ENCODE assay signal across 1 cellular context in genomic region chr9:95875305-95876137, GRCh38.
TF ChIP-seq lines count a peak whose summit lies in the region.

Gene ERCC6L2 (plus strand): TSS chr9:95875691. CDS start chr9:95876039, 348 bp downstream.

TF ChIP-seq in WTC11, 78 proteins besides CTCF, POLR2A, EP300 and RAD21 (continued from another document):
- no peak for TF ChIP-seq CDX4 (CRISPR knock-in tag; IDR thresholded peaks at IDR 0.05; ENCODE audit: borderline replicate concordance)
- peak; percentile 67 for TF ChIP-seq NFE2L1 (CRISPR knock-in tag; IDR thresholded peaks at IDR 0.05)
- TF ChIP-seq ZNF532 (CRISPR knock-in tag; IDR thresholded peaks at IDR 0.05; ENCODE audit: borderline replicate concordance) = no peak
- TF ChIP-seq E2F5 (CRISPR knock-in tag; IDR thresholded peaks at IDR 0.05) = no peak
- TF ChIP-seq ZNF219 (CRISPR knock-in tag; IDR thresholded peaks at IDR 0.05; ENCODE audit: borderline replicate concordance) = no peak
- TF ChIP-seq AFF4 (CRISPR knock-in tag; IDR thresholded peaks at IDR 0.05; ENCODE audit: borderline replicate concordance) = no peak; the same call in 1 of the 2 replicates
- TF ChIP-seq TEAD1 (CRISPR knock-in tag; IDR thresholded peaks at IDR 0.05) = peak; percentile 39
- no peak for TF ChIP-seq ZNF317 (CRISPR knock-in tag; IDR thresholded peaks at IDR 0.05; ENCODE audit: borderline replicate concordance, low read depth)
- no peak for TF ChIP-seq GTF2I (CRISPR knock-in tag; conservative IDR thresholded peaks at IDR 0.05)
- TF ChIP-seq KAT7 (CRISPR knock-in tag; IDR thresholded peaks at IDR 0.05; ENCODE audit: borderline replicate concordance) = 0 out of 2 replicates have a peak, but pooled peaks have one; percentile 34
- TF ChIP-seq ZNF281 (CRISPR knock-in tag; IDR thresholded peaks at IDR 0.05) = peak; percentile 40; the same call in 1 of the 2 replicates
- TF ChIP-seq MYBL2 (CRISPR knock-in tag; IDR thresholded peaks at IDR 0.05) = peak; percentile 91
- TF ChIP-seq ZNF138 (CRISPR knock-in tag; conservative IDR thresholded peaks at IDR 0.05) = no peak
- no peak for TF ChIP-seq ATF3 (CRISPR knock-in tag; conservative IDR thresholded peaks at IDR 0.05)
- TF ChIP-seq EMX1 (CRISPR knock-in tag; IDR thresholded peaks at IDR 0.05) = peak; percentile 73; the same call in 1 of the 2 replicates
- TF ChIP-seq ZNF232 (CRISPR knock-in tag; IDR thresholded peaks at IDR 0.05) = peak; percentile 79
- peak; percentile 91 for TF ChIP-seq FOXP4 (CRISPR knock-in tag; IDR thresholded peaks at IDR 0.05)
- 0 out of 2 replicates have a peak, but pooled peaks have one; percentile 5 for TF ChIP-seq SMAD3 (CRISPR knock-in tag; IDR thresholded peaks at IDR 0.05; ENCODE audit: borderline replicate concordance)
- TF ChIP-seq ATF2 (CRISPR knock-in tag; IDR thresholded peaks at IDR 0.05; ENCODE audit: borderline replicate concordance, low read depth) = no peak
- no peak for TF ChIP-seq TEAD4 (CRISPR knock-in tag; IDR thresholded peaks at IDR 0.05)
- no peak for TF ChIP-seq FOXJ3 (CRISPR knock-in tag; IDR thresholded peaks at IDR 0.05; ENCODE audit: borderline replicate concordance)
- no peak for TF ChIP-seq TP53 (CRISPR knock-in tag; IDR thresholded peaks at IDR 0.05)
- TF ChIP-seq ZNF121 (CRISPR knock-in tag; IDR thresholded peaks at IDR 0.05) = peak; percentile 16; the same call in 1 of the 2 replicates
- TF ChIP-seq ATF1 (CRISPR knock-in tag; IDR thresholded peaks at IDR 0.05) = no peak
- TF ChIP-seq JAZF1 (CRISPR knock-in tag; IDR thresholded peaks at IDR 0.05) = no peak
- no peak for TF ChIP-seq STAT6 (CRISPR knock-in tag; conservative IDR thresholded peaks at IDR 0.05; ENCODE audit: low read depth)
